In genomic region chr2:102224824-102225739, GRCh38 we compare ENCODE assay signal across 18 cellular contexts. TPM values are rescaled to one million over a fixed set of nuclear protein-coding genes. Genes with fewer than 3 reads are reported as not detected.
DNase-seq lines count a peak whose midpoint lies in the region; ATAC-seq lines count a peak whose summit lies in the region.
"Had no signal": no experiment of that assay in that cellular context is flagged by ENCODE, and none has a peak within 500 bp of the region (broad histone marks: within the 10 kb centered on the region; RNA-seq: fewer than 3 reads in every experiment).

No MANE protein-coding gene starts in this region.

- no peak overlapping the region for H3K4me3 Mint-ChIP-seq in activated naive CD8-positive, alpha-beta T cell treated with anti-CD3 and anti-CD28 coated beads, Interleukin-2, amount 10 ng/mL, durations not matched to agents 7 days and 5 days
- no peak overlapping the region for H3K4me3 Mint-ChIP-seq in activated naive CD8-positive, alpha-beta T cell treated with anti-CD3 and anti-CD28 coated beads, Interleukin-2, amount 50 U/mL, for 24 hours
- no peak overlapping the region for H3K4me3 Mint-ChIP-seq in central memory CD8-positive, alpha-beta T cell
- H3K4me3 Mint-ChIP-seq in stimulated activated effector memory CD8-positive, alpha-beta T cell treated with anti-CD3 and anti-CD28 coated beads, Interleukin-12 subunit alpha, Interleukin-12 subunit beta, amount 100 ng/mL, for 72 hours: no peak overlapping the region
- H3K4me3 Mint-ChIP-seq: H9 had no signal

- peaks cover 4% of the 10 kb centered on the region for H3K9me3 Mint-ChIP-seq in activated naive CD8-positive, alpha-beta T cell treated with anti-CD3 and anti-CD28 coated beads, Interleukin-2, amount 10 ng/mL, durations not matched to agents 7 days and 5 days
- H3K9me3 Mint-ChIP-seq in activated naive CD8-positive, alpha-beta T cell treated with anti-CD3 and anti-CD28 coated beads, Interleukin-2, amount 50 U/mL, for 24 hours: peaks cover 7% of the 10 kb centered on the region
- no peaks in the 10 kb centered on the region for H3K9me3 Mint-ChIP-seq in central memory CD8-positive, alpha-beta T cell
- H3K9me3 Mint-ChIP-seq in stimulated activated effector memory CD8-positive, alpha-beta T cell treated with anti-CD3 and anti-CD28 coated beads, Interleukin-12 subunit alpha, Interleukin-12 subunit beta, amount 100 ng/mL, for 72 hours: no peaks in the 10 kb centered on the region
- H3K9me3 Mint-ChIP-seq: H9 had no signal

- no peak for DNase-seq in activated naive CD8-positive, alpha-beta T cell treated with anti-CD3 and anti-CD28 coated beads, Interleukin-2, amount 10 ng/mL, durations not matched to agents 7 days and 5 days
- no peak for DNase-seq in activated naive CD8-positive, alpha-beta T cell treated with anti-CD3 and anti-CD28 coated beads, Interleukin-2, amount 50 U/mL, for 24 hours
- DNase-seq in NOMO-1 (lab: John Stamatoyannopoulos, UW; ENCODE audit: unreplicated experiment in 2 of 2): peak; percentile 20 to 37
- peak in 1 of 2 donors; percentile 7 for DNase-seq in central memory CD8-positive, alpha-beta T cell (ENCODE audit: low spot score in 2 of 2)
- no peak for DNase-seq in stimulated activated effector memory CD8-positive, alpha-beta T cell treated with anti-CD3 and anti-CD28 coated beads, Interleukin-12 subunit alpha, Interleukin-12 subunit beta, amount 100 ng/mL, for 72 hours (ENCODE audit: low spot score in 2 of 2)
- DNase-seq in mucosa of gallbladder (ENCODE audit: low spot score): no peak
- DNase-seq in NCI-H1694 treated with DMSO at 0.1 percent for 48 hours (lab: John Stamatoyannopoulos, UW): no peak
- DNase-seq: activated naive CD4-positive, alpha-beta T cell; H9; left cardiac atrium; mucosa of descending colon; NCI-H1436; PC-9; stimulated activated naive CD8-positive, alpha-beta T cell treated with anti-CD3 and anti-CD28 coated beads, Interleukin-15, Interleukin-2, amounts not matched to agents 100 U/mL and 50 U/mL, for 24 hours had no signal

- H3K27ac Mint-ChIP-seq in activated naive CD8-positive, alpha-beta T cell treated with anti-CD3 and anti-CD28 coated beads, Interleukin-2, amount 10 ng/mL, durations not matched to agents 7 days and 5 days: peak overlapping the region; percentile 20
- H3K27ac Mint-ChIP-seq in activated naive CD8-positive, alpha-beta T cell treated with anti-CD3 and anti-CD28 coated beads, Interleukin-2, amount 50 U/mL, for 24 hours: no peak overlapping the region
- peak overlapping the region; percentile 47 for H3K27ac Mint-ChIP-seq in central memory CD8-positive, alpha-beta T cell (ENCODE audit: low read depth)
- H3K27ac Mint-ChIP-seq in stimulated activated effector memory CD8-positive, alpha-beta T cell treated with anti-CD3 and anti-CD28 coated beads, Interleukin-12 subunit alpha, Interleukin-12 subunit beta, amount 100 ng/mL, for 72 hours: peak overlapping the region; percentile 63
- H3K27ac Mint-ChIP-seq: H9 had no signal

- no peaks in the 10 kb centered on the region for H3K27me3 Mint-ChIP-seq in activated naive CD8-positive, alpha-beta T cell treated with anti-CD3 and anti-CD28 coated beads, Interleukin-2, amount 10 ng/mL, durations not matched to agents 7 days and 5 days
- no peaks in the 10 kb centered on the region for H3K27me3 Mint-ChIP-seq in activated naive CD8-positive, alpha-beta T cell treated with anti-CD3 and anti-CD28 coated beads, Interleukin-2, amount 50 U/mL, for 24 hours
- no peaks in the 10 kb centered on the region for H3K27me3 Mint-ChIP-seq in central memory CD8-positive, alpha-beta T cell

- peaks cover 6% of the 10 kb centered on the region for H3K36me3 Mint-ChIP-seq in activated naive CD8-positive, alpha-beta T cell treated with anti-CD3 and anti-CD28 coated beads, Interleukin-2, amount 10 ng/mL, durations not matched to agents 7 days and 5 days
- peaks cover 2% of the 10 kb centered on the region for H3K36me3 Mint-ChIP-seq in activated naive CD8-positive, alpha-beta T cell treated with anti-CD3 and anti-CD28 coated beads, Interleukin-2, amount 50 U/mL, for 24 hours (ENCODE audit: low read depth)
- H3K36me3 Mint-ChIP-seq in central memory CD8-positive, alpha-beta T cell (ENCODE audit: insufficient read depth): peaks cover 7% of the 10 kb centered on the region
- peaks cover 6% of the 10 kb centered on the region for H3K36me3 Mint-ChIP-seq in stimulated activated effector memory CD8-positive, alpha-beta T cell treated with anti-CD3 and anti-CD28 coated beads, Interleukin-12 subunit alpha, Interleukin-12 subunit beta, amount 100 ng/mL, for 72 hours

- POLR2A ChIA-PET in activated naive CD8-positive, alpha-beta T cell treated with anti-CD3 and anti-CD28 coated beads, Interleukin-2, amount 10 ng/mL, durations not matched to agents 7 days and 5 days (lab: Charles Lee): no interaction called here

- H3K4me1 Mint-ChIP-seq in activated naive CD8-positive, alpha-beta T cell treated with anti-CD3 and anti-CD28 coated beads, Interleukin-2, amount 10 ng/mL, durations not matched to agents 7 days and 5 days: peaks cover 42% of the 10 kb centered on the region
- peaks cover 47% of the 10 kb centered on the region for H3K4me1 Mint-ChIP-seq in activated naive CD8-positive, alpha-beta T cell treated with anti-CD3 and anti-CD28 coated beads, Interleukin-2, amount 50 U/mL, for 24 hours
- peaks cover 9% of the 10 kb centered on the region for H3K4me1 Mint-ChIP-seq in central memory CD8-positive, alpha-beta T cell
- H3K4me1 Mint-ChIP-seq in stimulated activated effector memory CD8-positive, alpha-beta T cell treated with anti-CD3 and anti-CD28 coated beads, Interleukin-12 subunit alpha, Interleukin-12 subunit beta, amount 100 ng/mL, for 72 hours: peaks cover 65% of the 10 kb centered on the region

- no peak for ATAC-seq in activated naive CD8-positive, alpha-beta T cell treated with anti-CD3 and anti-CD28 coated beads, Interleukin-2, amount 10 ng/mL, durations not matched to agents 7 days and 5 days (ENCODE audit: low read depth)
- no peak for ATAC-seq in activated naive CD8-positive, alpha-beta T cell treated with anti-CD3 and anti-CD28 coated beads, Interleukin-2, amount 50 U/mL, for 24 hours
- no peak for ATAC-seq in central memory CD8-positive, alpha-beta T cell (replicated peaks; ENCODE audit: extremely low read depth, poor library complexity, severe bottlenecking)
- ATAC-seq in stimulated activated effector memory CD8-positive, alpha-beta T cell treated with anti-CD3 and anti-CD28 coated beads, Interleukin-12 subunit alpha, Interleukin-12 subunit beta, amount 100 ng/mL, for 72 hours: no peak
- ATAC-seq in HG03432 (IDR thresholded peaks at IDR 0.05; ENCODE audit: unreplicated experiment): no peak
- ATAC-seq: left cardiac atrium; mucosa of descending colon; SK-N-SH treated with all-trans-retinoic acid at 6 μM for 48 hours; stimulated activated naive CD8-positive, alpha-beta T cell treated with anti-CD3 and anti-CD28 coated beads, Interleukin-15, Interleukin-2, amounts not matched to agents 100 U/mL and 50 U/mL, for 24 hours had no signal

RNA-seq across cellular contexts. Expression of gene IL1RL2, which starts 38.3 kb away (rescaled TPM):
- not detected for total RNA-seq in activated naive CD8-positive, alpha-beta T cell treated with anti-CD3 and anti-CD28 coated beads, Interleukin-2, amount 10 ng/mL, durations not matched to agents 7 days and 5 days
- total RNA-seq in mucosa of gallbladder: 2.3 TPM
- total RNA-seq: cardiac muscle cell, H9, NCI-H460 had no signal

Comparison
In these comparisons a context has a peak if more than half of its experiments do, and no peak if none do; other contexts are left out.
1. DNase-seq: peak in NOMO-1 (2 of 2); none in activated naive CD8-positive, alpha-beta T cell treated with anti-CD3 and anti-CD28 coated beads, Interleukin-2, amount 10 ng/mL, durations not matched to agents 7 days and 5 days (single experiment), activated naive CD8-positive, alpha-beta T cell treated with anti-CD3 and anti-CD28 coated beads, Interleukin-2, amount 50 U/mL, for 24 hours (single experiment), stimulated activated effector memory CD8-positive, alpha-beta T cell treated with anti-CD3 and anti-CD28 coated beads, Interleukin-12 subunit alpha, Interleukin-12 subunit beta, amount 100 ng/mL, for 72 hours (0 of 2), mucosa of gallbladder (single experiment) and NCI-H1694 treated with DMSO at 0.1 percent for 48 hours (single experiment).